In the genomic region with DNA sequence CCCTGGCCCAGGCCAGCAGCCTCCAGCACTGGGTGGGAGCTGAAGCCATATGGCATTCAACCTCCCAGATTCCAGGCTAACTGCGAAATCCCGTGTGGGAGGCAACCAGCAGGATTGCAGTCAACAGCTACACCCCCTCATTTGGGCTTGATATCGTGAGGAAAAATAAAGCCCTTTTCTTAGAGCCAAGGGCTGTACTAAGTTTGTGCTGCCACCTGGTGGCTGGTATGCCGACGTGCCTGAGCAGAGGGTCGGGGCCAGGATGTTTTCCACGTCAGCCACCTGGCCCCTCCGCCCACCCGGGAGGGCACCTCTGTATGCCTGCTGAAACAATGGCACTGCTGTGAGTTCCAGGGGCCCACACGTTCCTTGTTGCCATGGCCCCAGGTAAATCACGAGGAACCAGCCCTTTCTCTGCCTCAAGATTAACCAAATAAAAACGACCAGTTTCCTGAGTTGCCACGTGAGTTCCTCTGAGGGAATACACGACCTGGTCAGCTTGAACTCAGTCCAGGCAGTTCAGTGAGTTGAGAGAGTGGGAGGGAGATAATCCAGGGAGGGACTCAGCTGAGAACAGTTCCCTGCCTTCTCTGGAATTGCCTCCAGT, we compare ENCODE assay signal across 8 cellular contexts. TPM values are rescaled to one million over a fixed set of nuclear protein-coding genes. Genes with fewer than 3 reads are reported as not detected.
A peak's percentile ranks its signal among the peaks of the same experiment; 100 is the strongest.
DNase-seq lines count a peak whose midpoint lies in the region; ATAC-seq and TF ChIP-seq lines count a peak whose summit lies in the region.

No MANE protein-coding gene starts in this region.

- peaks cover 5% of the 10 kb centered on the region for H3K4me1 ChIP-seq in mucosa of descending colon (ENCODE audit: low read depth)

- peak; percentile 79 for ATAC-seq in mucosa of descending colon
- no peak for ATAC-seq in HG03460 (IDR thresholded peaks at IDR 0.05; ENCODE audit: unreplicated experiment)

- peak; percentile 75 for TF ChIP-seq CTCF in mucosa of descending colon (IDR thresholded peaks at IDR 0.05)

- no peak overlapping the region for H3K4me3 ChIP-seq in mucosa of descending colon

- intact Hi-C loops in mucosa of descending colon (cut with DNase I, micrococcal nuclease): no loop called here

- H3K36me3 ChIP-seq in mucosa of descending colon (ENCODE audit: low read depth): no peaks in the 10 kb centered on the region

- no peaks in the 10 kb centered on the region for H3K9me3 ChIP-seq in mucosa of descending colon

- DNase-seq in SHP77 (lab: John Stamatoyannopoulos, UW) (peak; percentile 19 to 66), SHP77 treated with DMSO at 0.1 percent for 48 hours (lab: John Stamatoyannopoulos, UW) (no peak), NCI-H510A treated with DMSO at 0.1 percent for 48 hours (lab: John Stamatoyannopoulos, UW) (peak; percentile 37), epidermal melanocyte (ENCODE audit: insufficient read length, low spot score) (peak; percentile 43), mucosa of descending colon (peak; percentile 64 to 85 (median 77))
- peak; percentile 4 for DNase-seq in activated CD8-positive, alpha-beta memory T cell treated with anti-CD3 and anti-CD28 coated beads, Interleukin-2, amount 50 U/mL, for 1 hour (ENCODE audit: extremely low read depth)
- DNase-seq in stimulated activated CD8-positive, alpha-beta memory T cell treated with anti-CD3 and anti-CD28 coated beads, Interleukin-4, amount 100 ng/mL, for 4 hours (ENCODE audit: low read depth in 2 of 2, low spot score in 1 of 2): peak; percentile 12 to 35

RNA-seq across cellular contexts. Expression of gene TMEM98, which starts 9.0 kb away (rescaled TPM):
- 100 to 1,000 TPM in 1 of 3 donors, 10 to 100 TPM in 2; 56.4 to 175 (median 85.9) TPM for total RNA-seq in mucosa of descending colon

RNA-seq across cellular contexts. Expression of gene SPACA3, which starts 54.6 kb away (rescaled TPM):
- not detected for total RNA-seq in mucosa of descending colon
